Comparison of ENCODE assay signal across 1 cellular context in the genomic region with DNA sequence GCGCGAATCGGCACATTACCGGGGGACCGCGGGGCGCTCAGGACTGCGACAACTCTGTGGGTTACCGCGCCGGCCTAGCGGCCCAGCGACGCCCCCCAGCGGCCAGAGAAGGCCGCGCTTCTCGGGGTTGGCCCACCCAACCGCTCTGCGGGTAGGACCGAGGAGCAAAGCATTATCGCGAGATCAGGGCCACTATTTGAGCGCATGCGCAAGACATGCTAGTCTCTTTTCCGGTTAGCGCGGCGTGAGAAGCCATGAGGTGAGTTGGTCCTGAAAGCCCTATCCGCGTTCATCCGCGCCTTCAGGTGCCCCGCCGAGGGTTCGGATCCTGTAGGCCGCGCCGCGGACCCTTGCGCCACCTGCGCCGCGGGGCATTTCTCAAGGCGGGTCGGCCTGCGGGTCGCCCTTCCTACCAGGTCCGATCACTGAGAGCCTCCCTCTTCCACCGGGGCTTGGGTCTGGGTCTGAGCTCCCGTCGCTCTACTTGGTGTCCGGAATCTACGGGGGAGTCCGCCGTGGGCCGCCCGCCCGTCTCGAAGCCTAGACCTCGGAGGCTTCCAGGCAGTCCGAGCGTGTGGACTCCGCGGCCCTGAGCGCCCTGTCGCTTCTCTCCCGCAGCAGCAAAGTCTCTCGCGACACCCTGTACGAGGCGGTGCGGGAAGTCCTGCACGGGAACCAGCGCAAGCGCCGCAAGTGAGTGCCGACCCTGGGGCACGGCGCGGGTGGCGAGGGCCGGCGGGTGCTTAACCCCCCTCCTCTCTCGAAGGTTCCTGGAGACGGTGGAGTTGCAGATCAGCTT.
A peak's percentile ranks its signal among the peaks of the same experiment; 100 is the strongest.
TF ChIP-seq lines count a peak whose summit lies in the region.

Gene RPL10A (plus strand): TSS at position 221 of the 799 bp plus-strand sequence. CDS start 34 bp downstream, at position 255.

TF ChIP-seq in K562, 482 proteins besides CTCF, POLR2A, EP300 and RAD21 (continued from another document and continues in another):
- peak; percentile 87 for TF ChIP-seq ATF7 (IDR thresholded peaks at IDR 0.05)
- TF ChIP-seq MAX (CRISPR knock-in tag; IDR thresholded peaks at IDR 0.05) = peak; percentile 98
- no peak for TF ChIP-seq MYBL2 (IDR thresholded peaks at IDR 0.05; ENCODE audit: low read depth)
- no peak for TF ChIP-seq MYBL2 (CRISPR knock-in tag; IDR thresholded peaks at IDR 0.05; ENCODE audit: borderline replicate concordance)
- no peak for TF ChIP-seq E4F1 (CRISPR knock-in tag; IDR thresholded peaks at IDR 0.05; ENCODE audit: borderline replicate concordance)
- TF ChIP-seq KLF13 (tag; IDR thresholded peaks at IDR 0.05; ENCODE audit: borderline replicate concordance, low read depth) = no peak
- TF ChIP-seq, protein P1, sequence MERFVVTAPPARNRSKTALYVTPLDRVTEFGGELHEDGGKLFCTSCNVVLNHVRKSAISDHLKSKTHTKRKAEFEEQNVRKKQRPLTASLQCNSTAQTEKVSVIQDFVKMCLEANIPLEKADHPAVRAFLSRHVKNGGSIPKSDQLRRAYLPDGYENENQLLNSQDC (CRISPR knock-in tag; IDR thresholded peaks at IDR 0.05) = peak; percentile 71; the same call in 1 of the 2 replicates
- TF ChIP-seq RCOR1 (IDR thresholded peaks at IDR 0.05; ENCODE audit: borderline replicate concordance in 1 of 2, low read depth in 2 of 2, low read length in 2 of 2) = peak in 1 of 2 experiments; percentile 54; a peak in 1 of 4 replicates
- TF ChIP-seq MXI1 (IDR thresholded peaks at IDR 0.05; ENCODE audit: low read depth, low read length) = peak; percentile 69; the same call in 1 of the 2 replicates
- TF ChIP-seq CREB3L1 (IDR thresholded peaks at IDR 0.05; ENCODE audit: borderline replicate concordance, low read depth) = peak; percentile 97
- TF ChIP-seq ARHGAP35 (IDR thresholded peaks at IDR 0.05; ENCODE audit: partially characterized antibody) = peak; percentile 97
- 0 out of 2 replicates have a peak, but pooled peaks have one; percentile 41 for TF ChIP-seq ARID3B (CRISPR knock-in tag; IDR thresholded peaks at IDR 0.05; ENCODE audit: borderline replicate concordance)
- peak; percentile 91 for TF ChIP-seq MBD2 (IDR thresholded peaks at IDR 0.05; ENCODE audit: borderline replicate concordance, low read depth)
- TF ChIP-seq TSHZ1 (CRISPR knock-in tag; IDR thresholded peaks at IDR 0.05) = no peak
- no peak for TF ChIP-seq STAT5B (CRISPR knock-in tag; IDR thresholded peaks at IDR 0.05)
- TF ChIP-seq TFAP4 (CRISPR knock-in tag; IDR thresholded peaks at IDR 0.05; ENCODE audit: borderline replicate concordance) = peak; percentile 68; the same call in 1 of the 2 replicates
- peak; percentile 81 for TF ChIP-seq RNF2 (IDR thresholded peaks at IDR 0.05)
- no peak; a peak in 1 of 4 replicates for TF ChIP-seq MLX (CRISPR knock-in tag; conservative IDR thresholded peaks at IDR 0.05)
- no peak for TF ChIP-seq ZNF75A (CRISPR knock-in tag; IDR thresholded peaks at IDR 0.05)
- TF ChIP-seq, protein P2, sequence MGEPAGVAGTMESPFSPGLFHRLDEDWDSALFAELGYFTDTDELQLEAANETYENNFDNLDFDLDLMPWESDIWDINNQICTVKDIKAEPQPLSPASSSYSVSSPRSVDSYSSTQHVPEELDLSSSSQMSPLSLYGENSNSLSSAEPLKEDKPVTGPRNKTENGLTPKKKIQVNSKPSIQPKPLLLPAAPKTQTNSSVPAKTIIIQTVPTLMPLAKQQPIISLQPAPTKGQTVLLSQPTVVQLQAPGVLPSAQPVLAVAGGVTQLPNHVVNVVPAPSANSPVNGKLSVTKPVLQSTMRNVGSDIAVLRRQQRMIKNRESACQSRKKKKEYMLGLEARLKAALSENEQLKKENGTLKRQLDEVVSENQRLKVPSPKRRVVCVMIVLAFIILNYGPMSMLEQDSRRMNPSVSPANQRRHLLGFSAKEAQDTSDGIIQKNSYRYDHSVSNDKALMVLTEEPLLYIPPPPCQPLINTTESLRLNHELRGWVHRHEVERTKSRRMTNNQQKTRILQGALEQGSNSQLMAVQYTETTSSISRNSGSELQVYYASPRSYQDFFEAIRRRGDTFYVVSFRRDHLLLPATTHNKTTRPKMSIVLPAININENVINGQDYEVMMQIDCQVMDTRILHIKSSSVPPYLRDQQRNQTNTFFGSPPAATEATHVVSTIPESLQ (CRISPR knock-in tag; IDR thresholded peaks at IDR 0.05) = peak; percentile 99
- peak; percentile 99 for TF ChIP-seq AFF4 (CRISPR knock-in tag; IDR thresholded peaks at IDR 0.05)
- TF ChIP-seq GATAD2A (IDR thresholded peaks at IDR 0.05) = peak; percentile 16; the same call in 1 of the 2 replicates
- 0 out of 2 replicates have a peak, but pooled peaks have one; percentile 64 for TF ChIP-seq ZBED1 (IDR thresholded peaks at IDR 0.05)
- TF ChIP-seq NR2F6 (CRISPR knock-in tag; IDR thresholded peaks at IDR 0.05) = 0 out of 2 replicates have a peak, but pooled peaks have one; percentile 54
- TF ChIP-seq, protein P3, sequence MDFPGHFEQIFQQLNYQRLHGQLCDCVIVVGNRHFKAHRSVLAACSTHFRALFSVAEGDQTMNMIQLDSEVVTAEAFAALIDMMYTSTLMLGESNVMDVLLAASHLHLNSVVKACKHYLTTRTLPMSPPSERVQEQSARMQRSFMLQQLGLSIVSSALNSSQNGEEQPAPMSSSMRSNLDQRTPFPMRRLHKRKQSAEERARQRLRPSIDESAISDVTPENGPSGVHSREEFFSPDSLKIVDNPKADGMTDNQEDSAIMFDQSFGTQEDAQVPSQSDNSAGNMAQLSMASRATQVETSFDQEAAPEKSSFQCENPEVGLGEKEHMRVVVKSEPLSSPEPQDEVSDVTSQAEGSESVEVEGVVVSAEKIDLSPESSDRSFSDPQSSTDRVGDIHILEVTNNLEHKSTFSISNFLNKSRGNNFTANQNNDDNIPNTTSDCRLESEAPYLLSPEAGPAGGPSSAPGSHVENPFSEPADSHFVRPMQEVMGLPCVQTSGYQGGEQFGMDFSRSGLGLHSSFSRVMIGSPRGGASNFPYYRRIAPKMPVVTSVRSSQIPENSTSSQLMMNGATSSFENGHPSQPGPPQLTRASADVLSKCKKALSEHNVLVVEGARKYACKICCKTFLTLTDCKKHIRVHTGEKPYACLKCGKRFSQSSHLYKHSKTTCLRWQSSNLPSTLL (IDR thresholded peaks at IDR 0.05) = no peak
- TF ChIP-seq, protein P4, sequence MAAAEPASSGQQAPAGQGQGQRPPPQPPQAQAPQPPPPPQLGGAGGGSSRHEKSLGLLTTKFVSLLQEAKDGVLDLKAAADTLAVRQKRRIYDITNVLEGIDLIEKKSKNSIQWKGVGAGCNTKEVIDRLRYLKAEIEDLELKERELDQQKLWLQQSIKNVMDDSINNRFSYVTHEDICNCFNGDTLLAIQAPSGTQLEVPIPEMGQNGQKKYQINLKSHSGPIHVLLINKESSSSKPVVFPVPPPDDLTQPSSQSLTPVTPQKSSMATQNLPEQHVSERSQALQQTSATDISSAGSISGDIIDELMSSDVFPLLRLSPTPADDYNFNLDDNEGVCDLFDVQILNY (CRISPR knock-in tag; IDR thresholded peaks at IDR 0.05) = peak; percentile 71
